8 cellular contexts compared by ENCODE assay signal in the genomic region with DNA sequence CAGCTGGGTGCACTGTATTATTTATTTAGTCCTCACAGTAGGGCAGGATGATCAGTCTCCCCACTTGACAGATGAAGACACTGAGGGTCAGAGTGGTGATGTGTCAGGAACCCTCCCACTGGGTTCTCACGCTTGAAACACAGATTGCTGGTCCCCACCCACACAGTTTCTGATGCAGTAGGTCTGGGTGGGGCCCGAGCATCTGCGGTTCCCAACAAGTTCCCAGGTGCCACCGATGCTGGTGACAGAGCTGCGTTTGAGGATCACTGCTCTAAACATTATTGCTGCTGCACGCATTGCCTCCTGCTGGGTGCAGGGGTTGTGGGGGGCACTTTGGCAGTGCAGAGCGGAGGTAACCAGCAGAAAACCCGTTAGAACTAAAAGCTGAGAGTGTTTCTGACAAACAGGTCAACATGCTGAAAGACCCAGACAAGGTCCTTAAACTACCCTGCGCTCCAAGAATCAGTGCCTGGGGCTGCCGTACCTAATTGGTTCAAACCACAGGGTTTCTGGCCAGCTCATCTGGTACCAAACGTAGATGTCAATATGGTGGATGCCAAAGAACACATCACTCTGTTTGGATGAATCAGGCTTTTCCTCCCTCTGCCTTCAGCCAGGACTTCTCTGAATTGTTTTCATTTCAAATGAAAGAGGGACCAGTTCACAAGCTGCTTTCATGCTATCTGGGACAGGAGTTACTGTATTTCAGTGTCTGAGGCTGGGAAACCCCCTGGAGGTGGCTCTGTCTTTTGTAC.
DNase-seq lines count a peak whose midpoint lies in the region; ATAC-seq and TF ChIP-seq lines count a peak whose summit lies in the region.

No MANE protein-coding gene starts in this region.

- ATAC-seq in GM21723 (IDR thresholded peaks at IDR 0.05; ENCODE audit: unreplicated experiment): peak; percentile 45

- H3K27me3 ChIP-seq in HAP-1 (ENCODE audit: low read depth): no peaks in the 10 kb centered on the region

- no peaks in the 10 kb centered on the region for H3K4me1 ChIP-seq in HAP-1

- H3K4me3 ChIP-seq in AG04449 (ENCODE audit: low read depth, low read length) (no peak overlapping the region), HAP-1 (no peak overlapping the region)

- DNase-seq in AG04449 (ENCODE audit: low read depth, low spot score): peak; percentile 79
- DNase-seq in activated CD4-positive, CD25-positive, alpha-beta regulatory T cell (lab: John Stamatoyannopoulos, UW): peak in 3 of 4 experiments; percentile 12 to 36 (median 12)
- DNase-seq in cerebellar cortex (ENCODE audit: low spot score): peak; percentile 16
- DNase-seq in smooth muscle cell of the brain vasculature (ENCODE audit: low read depth, low spot score): peak; percentile 94
- no peak for DNase-seq in SHP77 treated with DMSO at 0.1 percent for 48 hours (lab: John Stamatoyannopoulos, UW)
- no peak for DNase-seq in HAP-1 (ENCODE audit: low spot score in 2 of 2)
- no peak for DNase-seq in DMS153 treated with DMSO at 0.1 percent for 48 hours (lab: John Stamatoyannopoulos, UW; ENCODE audit: unreplicated experiment)

- no peaks in the 10 kb centered on the region for H3K9me3 ChIP-seq in HAP-1

- POLR2A ChIA-PET in AG04449 (lab: Yijun Ruan, JAX): interaction anchor here (1.3 kb wide), 1 partner anchor 49 kb away, joined by 4 read pairs; no protein-coding TSS in a partner anchor

- CTCF ChIA-PET in AG04449 (lab: Yijun Ruan, JAX): interaction anchor here (0.6 to 1.9 kb wide), 4 partner anchors 9 to 151 kb away, joined by 3 to 13 read pairs (median 4); no protein-coding TSS in a partner anchor

- peaks cover 34% of the 10 kb centered on the region for H3K36me3 ChIP-seq in HAP-1 (replicated peaks)

- in situ Hi-C loops in HAP-1 (cut with MboI; ENCODE audit: low sequenced_read_pairs): no loop called here

- TF ChIP-seq CTCF in AG04449 (IDR thresholded peaks at IDR 0.05; ENCODE audit: insufficient read depth, low read length, missing control alignments): no peak

Comparison
In these comparisons a context has a peak if more than half of its experiments do, and no peak if none do; other contexts are left out.
1. DNase-seq: peak in AG04449 (single experiment), activated CD4-positive, CD25-positive, alpha-beta regulatory T cell (3 of 4), cerebellar cortex (single experiment) and smooth muscle cell of the brain vasculature (single experiment); none in SHP77 treated with DMSO at 0.1 percent for 48 hours (single experiment), HAP-1 (0 of 2) and DMS153 treated with DMSO at 0.1 percent for 48 hours (single experiment).